19 cellular contexts compared by ENCODE assay signal in the genomic region with DNA sequence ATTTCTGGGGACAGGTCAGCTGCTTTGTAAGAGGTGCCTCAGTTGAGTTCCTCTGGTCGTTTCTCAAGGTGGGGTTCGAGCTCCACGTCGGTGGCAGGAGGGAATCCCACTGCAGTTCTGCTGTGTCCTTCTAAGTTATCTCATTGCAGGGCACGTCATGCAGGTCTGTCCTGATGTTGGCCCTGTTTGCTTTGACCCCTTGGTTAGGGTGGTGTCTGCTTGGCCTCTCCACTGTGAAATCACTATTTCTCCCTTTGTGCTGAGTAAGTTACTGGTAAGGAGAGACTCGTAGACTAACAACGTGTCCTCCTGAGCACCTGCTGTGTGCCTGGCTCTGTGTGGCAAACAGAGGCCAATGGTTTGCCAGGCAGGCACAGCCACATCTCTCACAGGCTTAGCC.
DNase-seq lines count a peak whose midpoint lies in the region; ATAC-seq and TF ChIP-seq lines count a peak whose summit lies in the region.
"Had no signal": no experiment of that assay in that cellular context is flagged by ENCODE, and none has a peak within 500 bp of the region (broad histone marks: within the 10 kb centered on the region; RNA-seq: fewer than 3 reads in every experiment).

No MANE protein-coding gene starts in this region.

- H3K9me3 Mint-ChIP-seq in progenitor cell of endocrine pancreas (ENCODE audit: low read depth): no peaks in the 10 kb centered on the region
- H3K9me3 Mint-ChIP-seq: CD8-positive, alpha-beta T cell had no signal

- H3K27me3 ChIP-seq in right atrium auricular region (no peaks in the 10 kb centered on the region), heart left ventricle (peaks cover 0 to 3% (median 0%) of the 10 kb centered on the region in 9 donors), mesenchymal stem cell (ENCODE audit: control insufficient read depth in 1 of 2, insufficient read depth in 1 of 2, low read length in 2 of 2) (peaks cover 0 to 9% of the 10 kb centered on the region in 2 experiments), upper lobe of left lung (no peaks in the 10 kb centered on the region), tibial artery (no peaks in the 10 kb centered on the region)
- H3K27me3 ChIP-seq: BLaER1 had no signal

- H2BK5ac ChIP-seq in mesenchymal stem cell (ENCODE audit: low read depth, low read length, poor library complexity, severe bottlenecking): no peak overlapping the region

- no peak for TF ChIP-seq POLR2A in heart left ventricle (IDR thresholded peaks at IDR 0.05)
- no peak for TF ChIP-seq POLR2A in upper lobe of left lung (IDR thresholded peaks at IDR 0.05)

- peak overlapping the region in 1 of 2 experiments; percentile 63 for H3K14ac ChIP-seq in mesenchymal stem cell (ENCODE audit: low read length in 2 of 2)

- peak; percentile 47 for DNase-seq in right atrium auricular region (ENCODE audit: low spot score)
- DNase-seq in heart left ventricle: no peak
- no peak for DNase-seq in mesenchymal stem cell
- DNase-seq in progenitor cell of endocrine pancreas (ENCODE audit: low spot score, unreplicated experiment): no peak
- no peak for DNase-seq in upper lobe of left lung
- no peak for DNase-seq in tibial artery
- no peak for DNase-seq in stimulated activated CD4-positive, alpha-beta T cell treated with anti-CD3 and anti-CD28 coated beads, Interleukin-4, amount 100 ng/mL, for 24 hours
- DNase-seq: Caco-2; CD4-positive, CD25-positive, alpha-beta regulatory T cell; CD8-positive, alpha-beta T cell; DMS153; DND-41; GOT3; H7; HCEC 1CT had no signal

- TF ChIP-seq EP300 in upper lobe of left lung (IDR thresholded peaks at IDR 0.05): no peak

- peak overlapping the region; percentile 11 for H3K27ac Mint-ChIP-seq in progenitor cell of endocrine pancreas
- H3K27ac Mint-ChIP-seq: B cell; CD4-positive, CD25-positive, alpha-beta regulatory T cell; CD8-positive, alpha-beta T cell had no signal

- peaks cover 8% of the 10 kb centered on the region for H3K4me1 Mint-ChIP-seq in progenitor cell of endocrine pancreas (ENCODE audit: low read depth)
- H3K4me1 Mint-ChIP-seq: B cell; CD4-positive, CD25-positive, alpha-beta regulatory T cell had no signal

- no peak overlapping the region for H3K18ac ChIP-seq in mesenchymal stem cell (ENCODE audit: low read depth in 1 of 2, low read length in 2 of 2)

- no peak overlapping the region for H2BK15ac ChIP-seq in mesenchymal stem cell (ENCODE audit: low read depth, poor library complexity, severe bottlenecking)

- H4K91ac ChIP-seq in mesenchymal stem cell (ENCODE audit: low read length): no peak overlapping the region

- TF ChIP-seq CTCF in right atrium auricular region (IDR thresholded peaks at IDR 0.05) (no peak), heart left ventricle (IDR thresholded peaks at IDR 0.05) (no peak), progenitor cell of endocrine pancreas (IDR thresholded peaks at IDR 0.05; ENCODE audit: unreplicated experiment) (no peak), upper lobe of left lung (IDR thresholded peaks at IDR 0.05) (no peak), tibial artery (IDR thresholded peaks at IDR 0.05) (no peak)

- H3K9me3 ChIP-seq in right atrium auricular region (no peaks in the 10 kb centered on the region), heart left ventricle (no peaks in the 10 kb centered on the region), mesenchymal stem cell (ENCODE audit: control insufficient read depth, low read length) (no peaks in the 10 kb centered on the region), upper lobe of left lung (no peaks in the 10 kb centered on the region), tibial artery (no peaks in the 10 kb centered on the region)
- H3K9me3 ChIP-seq: BLaER1, Caco-2 had no signal

- WGBS in heart left ventricle, 4 donors: 77 to 94% (median 87%) methylated on average over 5 to 7 of the region's 7 CpGs
- 87% methylated on average over 7 of the region's 7 CpGs for WGBS in mesenchymal stem cell
- WGBS in upper lobe of left lung, 2 donors: 85 to 90% methylated on average over 7 of the region's 7 CpGs

- no peaks in the 10 kb centered on the region for H3K79me1 ChIP-seq in mesenchymal stem cell (replicated peaks; ENCODE audit: low read length, poor library complexity, severe bottlenecking)

- peaks cover 0 to 6% of the 10 kb centered on the region in 2 donors for H3K4me1 ChIP-seq in right atrium auricular region
- peaks cover 0 to 12% (median 4%) of the 10 kb centered on the region in 12 donors for H3K4me1 ChIP-seq in heart left ventricle
- H3K4me1 ChIP-seq in mesenchymal stem cell (ENCODE audit: control insufficient read depth, insufficient read depth, low read depth, low read length): peaks cover under 1% of the 10 kb centered on the region
- H3K4me1 ChIP-seq in upper lobe of left lung: peaks cover 0 to 8% (median 4%) of the 10 kb centered on the region in 4 donors
- H3K4me1 ChIP-seq in tibial artery: peaks cover 0 to 21% (median 13%) of the 10 kb centered on the region in 4 donors
- H3K4me1 ChIP-seq: Caco-2 had no signal

- no peak overlapping the region for H3K23ac ChIP-seq in mesenchymal stem cell (ENCODE audit: low read length in 2 of 2)

- H3K27ac ChIP-seq in right atrium auricular region (no peak overlapping the region), heart left ventricle (no peak overlapping the region), mesenchymal stem cell (ENCODE audit: low read length, poor library complexity, severe bottlenecking) (no peak overlapping the region), upper lobe of left lung (no peak overlapping the region), tibial artery (no peak overlapping the region)
- H3K27ac ChIP-seq: 22Rv1, BLaER1, C4-2B had no signal

- no peaks in the 10 kb centered on the region for H3K36me3 Mint-ChIP-seq in progenitor cell of endocrine pancreas (ENCODE audit: insufficient read depth)
- H3K36me3 Mint-ChIP-seq: CD4-positive, CD25-positive, alpha-beta regulatory T cell; CD8-positive, alpha-beta T cell had no signal

- H3K27me3 Mint-ChIP-seq in progenitor cell of endocrine pancreas: peaks cover 4% of the 10 kb centered on the region

- H2AK5ac ChIP-seq in mesenchymal stem cell (ENCODE audit: low read length, severe bottlenecking): peak overlapping the region; percentile 70

- H2BK120ac ChIP-seq in mesenchymal stem cell (ENCODE audit: low read depth, low read length): no peak overlapping the region

- no peak overlapping the region for H3K9ac ChIP-seq in mesenchymal stem cell (ENCODE audit: low read length)
- H3K9ac ChIP-seq: BLaER1 had no signal

- no peak overlapping the region for H2AFZ ChIP-seq in mesenchymal stem cell (ENCODE audit: low read depth, low read length)

- H3K36me3 ChIP-seq in right atrium auricular region: no peaks in the 10 kb centered on the region
- no peaks in the 10 kb centered on the region for H3K36me3 ChIP-seq in heart left ventricle
- no peaks in the 10 kb centered on the region for H3K36me3 ChIP-seq in mesenchymal stem cell (ENCODE audit: control insufficient read depth in 1 of 2, insufficient read depth in 2 of 2, low read depth in 1 of 2, low read length in 2 of 2)
- H3K36me3 ChIP-seq in upper lobe of left lung: no peaks in the 10 kb centered on the region
- no peaks in the 10 kb centered on the region for H3K36me3 ChIP-seq in tibial artery
- H3K36me3 ChIP-seq: BLaER1 had no signal

- no peak overlapping the region for H4K8ac ChIP-seq in mesenchymal stem cell (ENCODE audit: low read length)

- no peak overlapping the region for H3K4me2 ChIP-seq in mesenchymal stem cell (ENCODE audit: low read length, poor library complexity, severe bottlenecking)
- H3K4me2 ChIP-seq: BLaER1 had no signal

- no peak overlapping the region for H2BK12ac ChIP-seq in mesenchymal stem cell (ENCODE audit: low read length in 2 of 2)

- H3K4me3 Mint-ChIP-seq in progenitor cell of endocrine pancreas (ENCODE audit: low read depth): no peak overlapping the region
- H3K4me3 Mint-ChIP-seq: B cell; CD4-positive, CD25-positive, alpha-beta regulatory T cell; CD8-positive, alpha-beta T cell had no signal

- no peak overlapping the region for H3K4ac ChIP-seq in mesenchymal stem cell (ENCODE audit: low read depth in 1 of 2, low read length in 2 of 2)

- ATAC-seq in heart left ventricle: no peak
- ATAC-seq in upper lobe of left lung (ENCODE audit: low FRiP score in 2 of 2): no peak
- ATAC-seq: CD8-positive, alpha-beta T cell had no signal

- intact Hi-C loops in heart left ventricle (cut with DNase I): no loop called here
- intact Hi-C loops in tibial artery (cut with DNase I; ENCODE audit: low total_unique reads): loop anchor here (10.0 kb wide), 1 partner anchor 109 kb away; no protein-coding TSS in a partner anchor

- H3K4me3 ChIP-seq in right atrium auricular region (no peak overlapping the region), heart left ventricle (no peak overlapping the region), mesenchymal stem cell (ENCODE audit: insufficient read depth in 1 of 2, low read depth in 1 of 2, low read length in 2 of 2) (no peak overlapping the region), upper lobe of left lung (no peak overlapping the region), tibial artery (no peak overlapping the region)
- H3K4me3 ChIP-seq: BLaER1 had no signal
